Comparison of ENCODE assay signal across 25 cellular contexts in the genomic region with DNA sequence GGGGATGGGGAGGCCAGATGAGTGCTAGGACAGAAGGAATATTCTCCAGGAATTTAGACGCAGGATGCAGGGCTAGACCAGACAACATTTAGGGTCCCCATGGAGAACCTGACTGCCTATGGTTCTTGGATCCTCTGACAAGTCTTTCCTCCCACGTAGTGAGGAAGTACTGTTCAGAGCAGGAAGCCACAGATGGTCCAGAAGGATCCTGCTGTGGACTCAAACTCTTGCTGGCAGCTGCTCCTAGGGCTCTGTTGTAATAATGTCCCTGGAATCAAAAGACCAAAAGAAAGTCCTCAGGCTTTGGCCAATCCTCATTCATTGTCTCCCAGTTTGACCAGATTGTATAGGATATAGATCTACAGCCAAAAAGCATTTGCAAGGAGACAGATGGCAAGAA. TPM values are rescaled to one million over a fixed set of nuclear protein-coding genes. Genes with fewer than 3 reads are reported as not detected.
DNase-seq lines count a peak whose midpoint lies in the region; ATAC-seq and TF ChIP-seq lines count a peak whose summit lies in the region.
"Had no signal": no experiment of that assay in that cellular context is flagged by ENCODE, and none has a peak within 500 bp of the region (broad histone marks: within the 10 kb centered on the region; RNA-seq: fewer than 3 reads in every experiment).

No MANE protein-coding gene starts in this region.

- no peaks in the 10 kb centered on the region for H3K36me3 ChIP-seq in stomach smooth muscle (ENCODE audit: control insufficient read depth in 2 of 2, insufficient read depth in 2 of 2, low read length in 2 of 2)
- H3K36me3 ChIP-seq: adrenal gland, lower lobe of right lung, stomach, transverse colon had no signal

- TF ChIP-seq CTCF in glutamatergic neuron (IDR thresholded peaks at IDR 0.05; ENCODE audit: partially characterized antibody, unreplicated experiment), result no peak
- TF ChIP-seq CTCF in activated CD8-positive, alpha-beta T cell treated with anti-CD3 and anti-CD28 coated beads for 36 hours (IDR thresholded peaks at IDR 0.05), result no peak

- no peak for ATAC-seq in GM21737 (IDR thresholded peaks at IDR 0.05; ENCODE audit: unreplicated experiment)
- ATAC-seq in activated CD8-positive, alpha-beta T cell treated with anti-CD3 and anti-CD28 coated beads for 36 hours, result no peak
- ATAC-seq: HepG2, T-helper 17 cell had no signal

- H3K36me3 Mint-ChIP-seq in glutamatergic neuron (ENCODE audit: unreplicated experiment), result no peaks in the 10 kb centered on the region
- H3K36me3 Mint-ChIP-seq in activated CD8-positive, alpha-beta T cell treated with anti-CD3 and anti-CD28 coated beads for 36 hours (ENCODE audit: low read depth), result no peaks in the 10 kb centered on the region

- peaks cover 13% of the 10 kb centered on the region for H3K4me1 ChIP-seq in stomach smooth muscle (ENCODE audit: control insufficient read depth, insufficient read depth, low read length)

- H3K27me3 ChIP-seq in stomach smooth muscle (ENCODE audit: control insufficient read depth in 1 of 2, insufficient read depth in 2 of 2, low read length in 2 of 2), result no peaks in the 10 kb centered on the region
- H3K27me3 ChIP-seq: adrenal gland, hepatocyte, stomach, transverse colon had no signal

- H3K4me3 ChIP-seq in stomach smooth muscle (ENCODE audit: low read length in 2 of 2), result no peak overlapping the region
- H3K4me3 ChIP-seq: adrenal gland, hepatocyte, lower lobe of right lung, SK-N-MC, stomach, transverse colon had no signal

- peaks cover 8% of the 10 kb centered on the region for H3K27me3 Mint-ChIP-seq in glutamatergic neuron (ENCODE audit: unreplicated experiment)
- H3K27me3 Mint-ChIP-seq in activated CD8-positive, alpha-beta T cell treated with anti-CD3 and anti-CD28 coated beads for 36 hours, result no peaks in the 10 kb centered on the region
- H3K27me3 Mint-ChIP-seq: T-helper 17 cell had no signal

- H3K27ac ChIP-seq in stomach smooth muscle (ENCODE audit: low read length), result peak overlapping the region; percentile 1
- H3K27ac ChIP-seq: hepatocyte, HL-60, lower lobe of right lung, SK-N-MC, stomach, transverse colon, VCaP had no signal

- CTCF ChIA-PET in activated CD8-positive, alpha-beta T cell treated with anti-CD3 and anti-CD28 coated beads for 36 hours (lab: Charles Lee), result no interaction called here

- H3K9me3 ChIP-seq in stomach smooth muscle (ENCODE audit: control insufficient read depth in 2 of 2, low read length in 2 of 2), result no peaks in the 10 kb centered on the region
- H3K9me3 ChIP-seq: adrenal gland, lower lobe of right lung, stomach, transverse colon had no signal

- H3K9me3 Mint-ChIP-seq in glutamatergic neuron (ENCODE audit: unreplicated experiment), result peaks cover 31% of the 10 kb centered on the region
- no peaks in the 10 kb centered on the region for H3K9me3 Mint-ChIP-seq in activated CD8-positive, alpha-beta T cell treated with anti-CD3 and anti-CD28 coated beads for 36 hours

- DNase-seq in NCI-H1694 treated with DMSO at 0.1 percent for 48 hours (lab: John Stamatoyannopoulos, UW) (peak; percentile 32), NCI-H1694 (lab: John Stamatoyannopoulos, UW) (no peak), NCI-H446 treated with DMSO at 0.1 percent for 48 hours (lab: John Stamatoyannopoulos, UW) (peak; percentile 92), glutamatergic neuron (no peak)
- DNase-seq in activated CD8-positive, alpha-beta T cell treated with anti-CD3 and anti-CD28 coated beads for 36 hours, result no peak
- no peak for DNase-seq in activated naive CD4-positive, alpha-beta T cell treated with anti-CD3 and anti-CD28 coated beads, Interleukin-2, amount 50 U/mL, for 16 hours
- DNase-seq: 8988T; activated CD4-positive, alpha-beta T cell treated with anti-CD3 and anti-CD28 coated beads, Interleukin-2, amount 50 U/mL, for 48 hours; activated effector memory CD4-positive, alpha-beta T cell treated with anti-CD3 and anti-CD28 coated beads, Interleukin-2, amount 50 U/mL, for 16 hours; adrenal gland; DMS79; lower lobe of right lung; NCI-H1092 treated with DMSO at 0.1 percent for 48 hours; NCI-H2081; stimulated activated CD4-positive, alpha-beta T cell treated with anti-CD3 and anti-CD28 coated beads, Interleukin-4, amount 100 ng/mL, for 4 hours; stomach; T-helper 17 cell; transverse colon had no signal

- peak overlapping the region; percentile 74 for H3K4me3 Mint-ChIP-seq in glutamatergic neuron (ENCODE audit: unreplicated experiment)
- no peak overlapping the region for H3K4me3 Mint-ChIP-seq in activated CD8-positive, alpha-beta T cell treated with anti-CD3 and anti-CD28 coated beads for 36 hours
- H3K4me3 Mint-ChIP-seq: T-helper 17 cell had no signal

- H3K9ac ChIP-seq in stomach smooth muscle (ENCODE audit: low read length in 2 of 2), result no peak overlapping the region

- POLR2A ChIA-PET in activated CD8-positive, alpha-beta T cell treated with anti-CD3 and anti-CD28 coated beads for 36 hours (lab: Charles Lee), result no interaction called here

- intact Hi-C loops in activated CD8-positive, alpha-beta T cell treated with anti-CD3 and anti-CD28 coated beads for 36 hours (cut with micrococcal nuclease), result no loop called here

- peaks cover 82% of the 10 kb centered on the region for H3K4me1 Mint-ChIP-seq in glutamatergic neuron (ENCODE audit: low read depth, unreplicated experiment)
- no peaks in the 10 kb centered on the region for H3K4me1 Mint-ChIP-seq in activated CD8-positive, alpha-beta T cell treated with anti-CD3 and anti-CD28 coated beads for 36 hours (ENCODE audit: low read depth)
- H3K4me1 Mint-ChIP-seq: T-helper 17 cell had no signal

- peak overlapping the region; percentile 93 for H3K27ac Mint-ChIP-seq in glutamatergic neuron (ENCODE audit: unreplicated experiment)
- H3K27ac Mint-ChIP-seq in activated CD8-positive, alpha-beta T cell treated with anti-CD3 and anti-CD28 coated beads for 36 hours, result no peak overlapping the region
- H3K27ac Mint-ChIP-seq: T-helper 17 cell had no signal

RNA-seq across cellular contexts. Expression of a gene that starts 53.9 kb away (rescaled TPM):
- 424 TPM for total RNA-seq in glutamatergic neuron (ENCODE audit: unreplicated experiment)
- not detected for total RNA-seq in activated CD8-positive, alpha-beta T cell treated with anti-CD3 and anti-CD28 coated beads for 36 hours

Comparison
In these comparisons a context has a peak if more than half of its experiments do, and no peak if none do; other contexts are left out.
1. DNase-seq: peak in NCI-H1694 treated with DMSO at 0.1 percent for 48 hours (single experiment) and NCI-H446 treated with DMSO at 0.1 percent for 48 hours (single experiment); none in NCI-H1694 (single experiment), glutamatergic neuron (single experiment), activated CD8-positive, alpha-beta T cell treated with anti-CD3 and anti-CD28 coated beads for 36 hours (single experiment) and activated naive CD4-positive, alpha-beta T cell treated with anti-CD3 and anti-CD28 coated beads, Interleukin-2, amount 50 U/mL, for 16 hours (single experiment).
2. RNA of a gene that starts 53.9 kb away (total RNA-seq): 424 TPM in glutamatergic neuron (single experiment); not detected in activated CD8-positive, alpha-beta T cell treated with anti-CD3 and anti-CD28 coated beads for 36 hours; every median in the first group is over 100 times any median in the second.